26 cellular contexts compared by ENCODE assay signal in genomic region chr9:123923884-123924283, GRCh38.
"Had no signal": no experiment of that assay in that cellular context is flagged by ENCODE, and none has a peak within 500 bp of the region (broad histone marks: within the 10 kb centered on the region; RNA-seq: fewer than 3 reads in every experiment).

No MANE protein-coding gene starts in this region.

- H3K27me3 Mint-ChIP-seq: memory B cell; stimulated activated memory B cell treated with anti-CD40 and anti-IgM and Interleukin-4, amounts not matched to agents 10 μg/mL and 1 μg/mL and 100 μg/mL, for 72 hours had no signal

- H3K27ac ChIP-seq: coronary artery, gastrocnemius medialis, ovary, psoas muscle, skin epidermis, testis, tibial artery, upper lobe of left lung had no signal

- H3K4me3 Mint-ChIP-seq: memory B cell; natural killer cell; stimulated activated memory B cell treated with anti-CD40 and anti-IgM and Interleukin-4, amounts not matched to agents 10 μg/mL and 1 μg/mL and 100 μg/mL, for 72 hours had no signal

- H3K9me3 Mint-ChIP-seq: natural killer cell had no signal

- H3K4me3 ChIP-seq: coronary artery, gastrocnemius medialis, lung, ovary, psoas muscle, skin epidermis, spleen, testis, tibial artery, upper lobe of left lung had no signal

- DNase-seq: dermis blood vessel endothelial cell; effector memory CD4-positive, alpha-beta T cell; erythroblast; gastrocnemius medialis; head of caudate nucleus; kidney; natural killer cell; occipital lobe; ovary; posterior cingulate gyrus; psoas muscle; right cardiac atrium; spleen; stimulated activated CD4-positive, alpha-beta T cell treated with anti-CD3 and anti-CD28 coated beads, Interleukin-4, amount 100 ng/mL, for 4 hours; stimulated activated naive CD8-positive, alpha-beta T cell treated with anti-CD3 and anti-CD28 coated beads, Interleukin-15, Interleukin-2, amounts not matched to agents 100 U/mL and 50 U/mL, for 24 hours; substantia nigra; testis; tibial artery; upper lobe of left lung had no signal

- H3K27ac Mint-ChIP-seq: memory B cell; natural killer cell; stimulated activated memory B cell treated with anti-CD40 and anti-IgM and Interleukin-4, amounts not matched to agents 10 μg/mL and 1 μg/mL and 100 μg/mL, for 72 hours had no signal

- H3K36me3 ChIP-seq: gastrocnemius medialis, ovary, spleen, tibial artery, upper lobe of left lung had no signal

- H3K9me3 ChIP-seq: gastrocnemius medialis, ovary, psoas muscle, testis, tibial artery had no signal

- H3K27me3 ChIP-seq: gastrocnemius medialis, ovary, spleen, testis, tibial artery, upper lobe of left lung had no signal

- H3K36me3 Mint-ChIP-seq: natural killer cell had no signal

- ATAC-seq: gastrocnemius medialis; natural killer cell; stimulated activated memory B cell treated with anti-CD40 and anti-IgM and Interleukin-4, amounts not matched to agents 10 μg/mL and 1 μg/mL and 100 μg/mL, for 72 hours; stimulated activated naive CD8-positive, alpha-beta T cell treated with anti-CD3 and anti-CD28 coated beads, Interleukin-15, Interleukin-2, amounts not matched to agents 100 U/mL and 50 U/mL, for 24 hours had no signal

- FAIRE-seq: endometrium, kidney, urothelium cell line had no signal
